ENCODE assay signal across 15 cellular contexts in genomic region chr6:105374010-105374420, GRCh38. TPM values are rescaled to one million over a fixed set of nuclear protein-coding genes. Genes with fewer than 3 reads are reported as not detected.
A peak's percentile ranks its signal among the peaks of the same experiment; 100 is the strongest.
DNase-seq lines count a peak whose midpoint lies in the region; ATAC-seq and TF ChIP-seq lines count a peak whose summit lies in the region.
"Had no signal": no experiment of that assay in that cellular context is flagged by ENCODE, and none has a peak within 500 bp of the region (broad histone marks: within the 10 kb centered on the region; RNA-seq: fewer than 3 reads in every experiment).

No MANE protein-coding gene starts in this region.

- BruUV-seq in Caco-2 (replicated peaks; lab: Mats Ljungman, UMichigan) (no TSS peak), PC-9 (replicated peaks; lab: Mats Ljungman, UMichigan) (no TSS peak)

- peaks cover 43% of the 10 kb centered on the region for H3K79me2 ChIP-seq in PC-9 (ENCODE audit: low read depth)

- H2AFZ ChIP-seq in PC-9: no peak overlapping the region

- no peak for ATAC-seq in omental fat pad (ENCODE audit: low FRiP score)

- DNase-seq in Caco-2: peak; percentile 85 to 88
- peak; percentile 72 to 100 for DNase-seq in PC-9
- peak; percentile 92 for DNase-seq in epithelial cell of esophagus (ENCODE audit: low read depth)
- no peak for DNase-seq in omental fat pad (ENCODE audit: low spot score)
- no peak for DNase-seq in NCI-H2171 treated with DMSO at 0.1 percent for 48 hours (lab: John Stamatoyannopoulos, UW)
- DNase-seq in T-helper 2 cell treated with Interferon-gamma antibody and Interleukin-4, amounts not matched to agents 5 μg/mL and 100 μg/mL, for 36 hours (ENCODE audit: low spot score): no peak
- no peak for DNase-seq in activated CD4-positive, alpha-beta T cell treated with anti-CD3 and anti-CD28 coated beads for 48 hours
- DNase-seq: activated B cell treated with CpG ODN at 0.5 μM for 24 hours; activated T-cell treated with anti-CD3 and anti-CD28 coated beads, Interleukin-2, amount 50 U/mL, for 1 hour; BE2C; DMS79 treated with DMSO at 0.1 percent for 48 hours; Karpas-422; midbrain had no signal

- peaks cover 44% of the 10 kb centered on the region for H3K4me1 ChIP-seq in Caco-2
- H3K4me1 ChIP-seq in PC-9 (replicated peaks; ENCODE audit: insufficient read depth): peaks cover 38% of the 10 kb centered on the region
- peaks cover 7 to 35% of the 10 kb centered on the region in 2 donors for H3K4me1 ChIP-seq in mucosa of rectum (ENCODE audit: control insufficient read depth in 2 of 2, insufficient read depth in 2 of 2, low read length in 2 of 2)
- H3K4me1 ChIP-seq: BE2C had no signal

- no peaks in the 10 kb centered on the region for H3K9me2 ChIP-seq in PC-9 (ENCODE audit: insufficient read depth)

- peak overlapping the region; percentile 82 for H3K27ac Mint-ChIP-seq in Caco-2 (ENCODE audit: unreplicated experiment)
- H3K27ac Mint-ChIP-seq in T-helper 2 cell treated with Interferon-gamma antibody and Interleukin-4, amounts not matched to agents 5 μg/mL and 100 μg/mL, for 36 hours: no peak overlapping the region
- H3K27ac Mint-ChIP-seq: activated B cell treated with CpG ODN at 0.5 μM for 24 hours had no signal

- no peak overlapping the region for H3K4me3 Mint-ChIP-seq in Caco-2 (ENCODE audit: unreplicated experiment)
- no peak overlapping the region for H3K4me3 Mint-ChIP-seq in T-helper 2 cell treated with Interferon-gamma antibody and Interleukin-4, amounts not matched to agents 5 μg/mL and 100 μg/mL, for 36 hours
- H3K4me3 Mint-ChIP-seq: activated B cell treated with CpG ODN at 0.5 μM for 24 hours had no signal

- H3K27ac ChIP-seq in PC-9: peak overlapping the region; percentile 86
- H3K27ac ChIP-seq in mucosa of rectum (ENCODE audit: low read depth in 2 of 2, low read length in 2 of 2): peak overlapping the region; percentile 38 to 83
- H3K27ac ChIP-seq: cardiac muscle cell had no signal

- H3F3A ChIP-seq in PC-9 (ENCODE audit: insufficient read depth, low read depth): peaks cover 29% of the 10 kb centered on the region

- H3K36me3 Mint-ChIP-seq in Caco-2 (ENCODE audit: insufficient read depth, unreplicated experiment): peaks cover 29% of the 10 kb centered on the region
- peaks cover 37% of the 10 kb centered on the region for H3K36me3 Mint-ChIP-seq in T-helper 2 cell treated with Interferon-gamma antibody and Interleukin-4, amounts not matched to agents 5 μg/mL and 100 μg/mL, for 36 hours (ENCODE audit: low read depth)

- peaks cover 26% of the 10 kb centered on the region for H3K4me1 Mint-ChIP-seq in Caco-2 (ENCODE audit: low read depth, unreplicated experiment)
- no peaks in the 10 kb centered on the region for H3K4me1 Mint-ChIP-seq in T-helper 2 cell treated with Interferon-gamma antibody and Interleukin-4, amounts not matched to agents 5 μg/mL and 100 μg/mL, for 36 hours (ENCODE audit: low read depth)
- H3K4me1 Mint-ChIP-seq: activated B cell treated with CpG ODN at 0.5 μM for 24 hours had no signal

- H3K27me3 ChIP-seq in Caco-2 (replicated peaks; ENCODE audit: control insufficient read depth, insufficient read depth, low read length) (no peaks in the 10 kb centered on the region), PC-9 (ENCODE audit: insufficient read depth, low read depth) (no peaks in the 10 kb centered on the region), mucosa of rectum (ENCODE audit: control insufficient read depth in 2 of 2, insufficient read depth in 2 of 2, low read length in 2 of 2) (no peaks in the 10 kb centered on the region)
- H3K27me3 ChIP-seq: BE2C, cardiac muscle cell had no signal

- no peak for TF ChIP-seq CTCF in Caco-2 (IDR thresholded peaks at IDR 0.05; ENCODE audit: insufficient read depth in 1 of 2, low read depth in 1 of 2, low read length in 1 of 2, severe bottlenecking in 1 of 2, unreplicated experiment in 1 of 2)
- TF ChIP-seq CTCF in PC-9 (conservative IDR thresholded peaks at IDR 0.05): 0 out of 2 replicates have a peak, but pooled peaks have one; percentile 21
- TF ChIP-seq CTCF in epithelial cell of esophagus (IDR thresholded peaks at IDR 0.05; ENCODE audit: insufficient read depth, low read depth, low read length, missing control alignments): peak; percentile 13
- no peak for TF ChIP-seq CTCF in omental fat pad (IDR thresholded peaks at IDR 0.05)

- CTCF ChIA-PET in Caco-2 (lab: Charles Lee): interaction anchor here (0.6 to 1.9 kb wide), 3 partner anchors 27 to 29 kb away, joined by 4 to 10 read pairs (median 4); partner anchors contain the start of gene PREP
- CTCF ChIA-PET in PC-9 (lab: Charles Lee): interaction anchor here (0.6 to 0.9 kb wide), 3 partner anchors 29 to 588 kb away, joined by 4 to 22 read pairs (median 4); partner anchors contain the start of gene PREP

- POLR2A ChIA-PET in Caco-2 (lab: Charles Lee): interaction anchor here (1.1 to 1.2 kb wide), 3 partner anchors 12 to 29 kb away, joined by 5 to 7 read pairs (median 6); partner anchors contain the start of gene PREP
- POLR2A ChIA-PET in PC-9 (lab: Charles Lee; ENCODE audit: unreplicated experiment): interaction anchor here (0.6 to 0.7 kb wide), 2 partner anchors 29 to 406 kb away, joined by 8 to 29 read pairs; partner anchors contain the start of gene PREP

- H3K36me3 ChIP-seq in Caco-2 (ENCODE audit: control insufficient read depth, insufficient read depth, low read length) (peaks cover 3% of the 10 kb centered on the region), PC-9 (ENCODE audit: low read depth) (peaks cover 56% of the 10 kb centered on the region), mucosa of rectum (ENCODE audit: control insufficient read depth in 2 of 2, insufficient read depth in 2 of 2, low read length in 2 of 2) (peaks cover 22 to 33% of the 10 kb centered on the region in 2 donors)

- no peak overlapping the region for H3K9ac ChIP-seq in mucosa of rectum (ENCODE audit: low read depth in 1 of 2, low read length in 2 of 2)

- peak overlapping the region; percentile 49 for H3K4me2 ChIP-seq in PC-9

- no peaks in the 10 kb centered on the region for H3K9me3 Mint-ChIP-seq in Caco-2 (ENCODE audit: unreplicated experiment)
- H3K9me3 Mint-ChIP-seq in T-helper 2 cell treated with Interferon-gamma antibody and Interleukin-4, amounts not matched to agents 5 μg/mL and 100 μg/mL, for 36 hours: no peaks in the 10 kb centered on the region
- H3K9me3 Mint-ChIP-seq: activated B cell treated with CpG ODN at 0.5 μM for 24 hours had no signal

- intact Hi-C loops in Caco-2 (cut with micrococcal nuclease; ENCODE audit: unreplicated experiment): loop anchor here (1.0 kb wide), 2 partner anchors 14 to 29 kb away; partner anchors contain the start of gene PREP
- intact Hi-C loops in PC-9 (cut with micrococcal nuclease; ENCODE audit: unreplicated experiment): loop anchor here (1.0 to 2.0 kb wide), 2 partner anchors 14 to 29 kb away; partner anchors contain the start of gene PREP

- no peaks in the 10 kb centered on the region for H4K20me1 ChIP-seq in PC-9 (ENCODE audit: insufficient read depth)

- peaks cover 5% of the 10 kb centered on the region for H3K9me3 ChIP-seq in Caco-2
- no peaks in the 10 kb centered on the region for H3K9me3 ChIP-seq in PC-9 (ENCODE audit: insufficient read depth, low read depth)
- no peaks in the 10 kb centered on the region for H3K9me3 ChIP-seq in mucosa of rectum (ENCODE audit: control insufficient read depth in 2 of 2, low read length in 2 of 2)
- H3K9me3 ChIP-seq: BE2C had no signal

- H3K4me3 ChIP-seq in Caco-2 (ENCODE audit: low read depth, low read length) (no peak overlapping the region), PC-9 (peak overlapping the region; percentile 6; the same call in 1 of the 2 replicates), epithelial cell of esophagus (ENCODE audit: low read length) (no peak overlapping the region), mucosa of rectum (ENCODE audit: low read length in 2 of 2) (no peak overlapping the region)
- H3K4me3 ChIP-seq: cardiac muscle cell had no signal

- H3K27me3 Mint-ChIP-seq in Caco-2 (ENCODE audit: insufficient read depth, unreplicated experiment): no peaks in the 10 kb centered on the region
- H3K27me3 Mint-ChIP-seq in T-helper 2 cell treated with Interferon-gamma antibody and Interleukin-4, amounts not matched to agents 5 μg/mL and 100 μg/mL, for 36 hours (ENCODE audit: low read depth): no peaks in the 10 kb centered on the region
- H3K27me3 Mint-ChIP-seq: activated B cell treated with CpG ODN at 0.5 μM for 24 hours had no signal

RNA-seq across cellular contexts. Expression of gene PREP, which starts 28.9 kb away (rescaled TPM):
- total RNA-seq in Caco-2 (2022) (66.5 and 69.9 TPM in 2 replicates), PC-9 (2021) (35.8 and 36.7 TPM in 2 replicates), omental fat pad (10 to 100 TPM; 18.1 to 29.9 (median 23.6) TPM)

Comparison
In these comparisons a context has a peak if more than half of its experiments do, and no peak if none do; other contexts are left out.
1. DNase-seq: peak in Caco-2 (2 of 2), PC-9 (2 of 2) and epithelial cell of esophagus (single experiment); none in omental fat pad (single experiment), NCI-H2171 treated with DMSO at 0.1 percent for 48 hours (single experiment), T-helper 2 cell treated with Interferon-gamma antibody and Interleukin-4, amounts not matched to agents 5 μg/mL and 100 μg/mL, for 36 hours (single experiment) and activated CD4-positive, alpha-beta T cell treated with anti-CD3 and anti-CD28 coated beads for 48 hours (single experiment).
2. CTCF ChIP-seq: peak in PC-9 (single experiment) and epithelial cell of esophagus (single experiment); none in Caco-2 (0 of 2) and omental fat pad (0 of 3).